1 cellular context compared by ENCODE assay signal in the genomic region with DNA sequence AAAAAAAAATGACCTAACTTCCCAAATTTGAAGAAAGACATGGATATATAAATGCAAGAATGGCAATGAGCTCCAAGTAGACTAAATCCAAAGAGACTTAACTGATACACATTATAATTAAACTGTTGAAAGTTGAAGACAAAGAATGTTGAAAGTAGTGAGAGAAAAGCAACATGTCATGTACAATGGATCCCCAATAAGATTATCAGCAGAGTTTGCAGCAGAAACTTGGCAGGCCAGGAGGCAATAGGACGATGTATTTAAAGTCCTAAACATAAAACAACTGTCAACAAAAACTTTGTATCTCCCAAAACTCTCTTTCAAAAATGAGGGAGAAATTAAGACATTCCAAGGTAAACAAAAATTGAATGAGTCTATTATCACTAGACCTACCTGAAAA.
"Had no signal": no experiment of that assay in that cellular context is flagged by ENCODE, and none has a peak within 500 bp of the region (broad histone marks: within the 10 kb centered on the region; RNA-seq: fewer than 3 reads in every experiment).

No MANE protein-coding gene starts in this region.

- H3K4me3 ChIP-seq: MG63 had no signal

- H3K36me3 ChIP-seq: MG63 had no signal
